In genomic region chr19:33177417-33177976, GRCh38 we compare ENCODE assay signal across 8 cellular contexts. TPM values are rescaled to one million over a fixed set of nuclear protein-coding genes. Genes with fewer than 3 reads are reported as not detected.
DNase-seq lines count a peak whose midpoint lies in the region; ATAC-seq, FAIRE-seq and TF ChIP-seq lines count a peak whose summit lies in the region.

No MANE protein-coding gene starts in this region.

- BruUV-seq in Calu3 (replicated peaks; lab: Mats Ljungman, UMichigan): no TSS peak

- H3K4me2 ChIP-seq in KMS-11 (peak overlapping the region; percentile 95), hepatocyte (peak overlapping the region; percentile 77), smooth muscle cell (peak overlapping the region; percentile 82)

- H3K27ac Mint-ChIP-seq in Calu3 (ENCODE audit: unreplicated experiment): peak overlapping the region; percentile 100
- peak overlapping the region; percentile 97 for H3K27ac Mint-ChIP-seq in activated T-helper 1 cell treated with anti-CD3 and anti-CD28 coated beads, Interleukin-12 subunit alpha, Interleukin-12 subunit beta, Interleukin-2, Interleukin-4 antibody, amounts not matched to agents 30 ng/mL and 10 ng/mL and 1 ng/mL, durations not matched to agents 14 hours and 24 hours and 36 hours

- 1% methylated on average over 26 of the region's 38 CpGs for WGBS in hepatocyte (ENCODE audit: low lambda C conversion rate, missing lambda C conversion rate)
- 3% methylated on average over 29 of the region's 38 CpGs for WGBS in smooth muscle cell (ENCODE audit: low lambda C conversion rate)

- H2AFZ ChIP-seq in KMS-11 (ENCODE audit: low read depth): peak overlapping the region; percentile 56; the same call in 1 of the 2 replicates
- peak overlapping the region; percentile 11 for H2AFZ ChIP-seq in hepatocyte
- H2AFZ ChIP-seq in smooth muscle cell (ENCODE audit: low read depth): peak overlapping the region; percentile 65

- no peaks in the 10 kb centered on the region for H3K27me3 ChIP-seq in KMS-11 (ENCODE audit: insufficient read depth, low read depth)
- no peaks in the 10 kb centered on the region for H3K27me3 ChIP-seq in hepatocyte
- H3K27me3 ChIP-seq in smooth muscle cell (ENCODE audit: low read depth): no peaks in the 10 kb centered on the region

- H3K9me3 ChIP-seq in hepatocyte (ENCODE audit: low read depth) (no peaks in the 10 kb centered on the region), smooth muscle cell (replicated peaks; ENCODE audit: low read depth) (no peaks in the 10 kb centered on the region)

- no peaks in the 10 kb centered on the region for H4K20me1 ChIP-seq in KMS-11 (ENCODE audit: insufficient read depth)
- H4K20me1 ChIP-seq in hepatocyte (ENCODE audit: insufficient read depth, poor library complexity, severe bottlenecking): no peaks in the 10 kb centered on the region
- no peaks in the 10 kb centered on the region for H4K20me1 ChIP-seq in smooth muscle cell (ENCODE audit: low read depth)

- intact Hi-C loops in Calu3 (cut with micrococcal nuclease; ENCODE audit: unreplicated experiment): no loop called here
- intact Hi-C loops in activated T-helper 1 cell treated with anti-CD3 and anti-CD28 coated beads, Interleukin-12 subunit alpha, Interleukin-12 subunit beta, Interleukin-2, Interleukin-4 antibody, amounts not matched to agents 30 ng/mL and 10 ng/mL and 1 ng/mL, durations not matched to agents 14 hours and 24 hours and 36 hours (cut with micrococcal nuclease): loop anchor here (1.0 to 10.0 kb wide), 12 partner anchors 17 to 1963 kb away; partner anchors contain the start of genes ANKRD27, CEBPG, FAAP24 and GPATCH1

- H3F3A ChIP-seq in smooth muscle cell (ENCODE audit: low read depth): peaks cover 15% of the 10 kb centered on the region

- DNase-seq in Calu3 (peak; percentile 72), hepatocyte (ENCODE audit: low spot score) (peak; percentile 86), smooth muscle cell (lab: John Stamatoyannopoulos, UW; ENCODE audit: unreplicated experiment) (peak; percentile 94), RCC 7860 (ENCODE audit: low spot score) (no peak), UCSD-AML1 (lab: John Stamatoyannopoulos, UW; ENCODE audit: unreplicated experiment) (no peak)
- no peak for DNase-seq in activated T-helper 1 cell treated with anti-CD3 and anti-CD28 coated beads, Interleukin-12 subunit alpha, Interleukin-12 subunit beta, Interleukin-2, Interleukin-4 antibody, amounts not matched to agents 30 ng/mL and 10 ng/mL and 1 ng/mL, durations not matched to agents 14 hours and 24 hours and 36 hours (ENCODE audit: low spot score)

- H3K36me3 Mint-ChIP-seq in Calu3 (ENCODE audit: insufficient read depth, unreplicated experiment): peaks cover 39% of the 10 kb centered on the region
- peaks cover 3% of the 10 kb centered on the region for H3K36me3 Mint-ChIP-seq in activated T-helper 1 cell treated with anti-CD3 and anti-CD28 coated beads, Interleukin-12 subunit alpha, Interleukin-12 subunit beta, Interleukin-2, Interleukin-4 antibody, amounts not matched to agents 30 ng/mL and 10 ng/mL and 1 ng/mL, durations not matched to agents 14 hours and 24 hours and 36 hours (ENCODE audit: low read depth)

- ATAC-seq in GM19324 (IDR thresholded peaks at IDR 0.05; ENCODE audit: low FRiP score, unreplicated experiment): peak; percentile 19

- H3K9me3 Mint-ChIP-seq in Calu3 (ENCODE audit: low read depth, unreplicated experiment): no peaks in the 10 kb centered on the region
- no peaks in the 10 kb centered on the region for H3K9me3 Mint-ChIP-seq in activated T-helper 1 cell treated with anti-CD3 and anti-CD28 coated beads, Interleukin-12 subunit alpha, Interleukin-12 subunit beta, Interleukin-2, Interleukin-4 antibody, amounts not matched to agents 30 ng/mL and 10 ng/mL and 1 ng/mL, durations not matched to agents 14 hours and 24 hours and 36 hours

- peaks cover 15% of the 10 kb centered on the region for H3K27me3 Mint-ChIP-seq in Calu3 (ENCODE audit: unreplicated experiment)
- H3K27me3 Mint-ChIP-seq in activated T-helper 1 cell treated with anti-CD3 and anti-CD28 coated beads, Interleukin-12 subunit alpha, Interleukin-12 subunit beta, Interleukin-2, Interleukin-4 antibody, amounts not matched to agents 30 ng/mL and 10 ng/mL and 1 ng/mL, durations not matched to agents 14 hours and 24 hours and 36 hours (ENCODE audit: insufficient read depth): peaks cover 9% of the 10 kb centered on the region

- peak overlapping the region; percentile 97 for H3K4me3 Mint-ChIP-seq in Calu3 (ENCODE audit: low read depth, unreplicated experiment)
- H3K4me3 Mint-ChIP-seq in activated T-helper 1 cell treated with anti-CD3 and anti-CD28 coated beads, Interleukin-12 subunit alpha, Interleukin-12 subunit beta, Interleukin-2, Interleukin-4 antibody, amounts not matched to agents 30 ng/mL and 10 ng/mL and 1 ng/mL, durations not matched to agents 14 hours and 24 hours and 36 hours: peak overlapping the region; percentile 97

- H3K36me3 ChIP-seq in KMS-11 (ENCODE audit: insufficient read depth): no peaks in the 10 kb centered on the region
- no peaks in the 10 kb centered on the region for H3K36me3 ChIP-seq in hepatocyte (replicated peaks; ENCODE audit: insufficient read depth, low read depth)
- H3K36me3 ChIP-seq in smooth muscle cell (ENCODE audit: low read depth): no peaks in the 10 kb centered on the region

- FAIRE-seq in RCC 7860 (lab: Jason Lieb, UNC): no peak

- peak overlapping the region; percentile 45 for H3K27ac ChIP-seq in KMS-11
- peak overlapping the region; percentile 41 for H3K27ac ChIP-seq in hepatocyte
- peak overlapping the region; percentile 65 for H3K27ac ChIP-seq in smooth muscle cell (ENCODE audit: low read depth)

- no peak overlapping the region for H3K4me3 ChIP-seq in KMS-11 (IDR thresholded peaks at IDR 0.05; ENCODE audit: insufficient read depth, low read depth, low read length)
- peak overlapping the region; percentile 21 for H3K4me3 ChIP-seq in hepatocyte
- peak overlapping the region; percentile 49 for H3K4me3 ChIP-seq in smooth muscle cell

- TF ChIP-seq CTCF in Calu3 (IDR thresholded peaks at IDR 0.05; ENCODE audit: unreplicated experiment): peak; percentile 34
- peak; percentile 39 for TF ChIP-seq CTCF in KMS-11 (conservative IDR thresholded peaks at IDR 0.05; ENCODE audit: low read depth, low read length)
- TF ChIP-seq CTCF in hepatocyte (IDR thresholded peaks at IDR 0.05; ENCODE audit: poor library complexity): peak; percentile 39
- peak; percentile 26 for TF ChIP-seq CTCF in smooth muscle cell (IDR thresholded peaks at IDR 0.05; ENCODE audit: borderline replicate concordance, insufficient read depth, poor library complexity, severe bottlenecking)

- H3K4me1 ChIP-seq in KMS-11 (ENCODE audit: low read depth, poor library complexity, severe bottlenecking) (peaks cover 12% of the 10 kb centered on the region), hepatocyte (ENCODE audit: insufficient read depth) (peaks cover 8% of the 10 kb centered on the region), smooth muscle cell (ENCODE audit: low read depth) (peaks cover 17% of the 10 kb centered on the region)

- no peaks in the 10 kb centered on the region for H3K79me2 ChIP-seq in KMS-11 (ENCODE audit: insufficient read depth, low read depth)
- peaks cover 14% of the 10 kb centered on the region for H3K79me2 ChIP-seq in hepatocyte
- H3K79me2 ChIP-seq in smooth muscle cell (ENCODE audit: low read depth): peaks cover 13% of the 10 kb centered on the region

- no peaks in the 10 kb centered on the region for H3K9me2 ChIP-seq in hepatocyte (replicated peaks; ENCODE audit: insufficient read depth)

- peak overlapping the region; percentile 34; the same call in 1 of the 2 replicates for H3K9ac ChIP-seq in KMS-11
- H3K9ac ChIP-seq in smooth muscle cell (ENCODE audit: low read depth): peak overlapping the region; percentile 17

- CTCF ChIA-PET in Calu3 (lab: Charles Lee): interaction anchor here (0.5 to 1.6 kb wide), 9 partner anchors 8 to 403 kb away, joined by 3 to 11 read pairs (median 3); no protein-coding TSS in a partner anchor

- peaks cover 32% of the 10 kb centered on the region for H3K4me1 Mint-ChIP-seq in Calu3 (ENCODE audit: low read depth, unreplicated experiment)
- H3K4me1 Mint-ChIP-seq in activated T-helper 1 cell treated with anti-CD3 and anti-CD28 coated beads, Interleukin-12 subunit alpha, Interleukin-12 subunit beta, Interleukin-2, Interleukin-4 antibody, amounts not matched to agents 30 ng/mL and 10 ng/mL and 1 ng/mL, durations not matched to agents 14 hours and 24 hours and 36 hours (ENCODE audit: low read depth): peaks cover 35% of the 10 kb centered on the region

RNA-seq across cellular contexts. Expression of gene LRP3, which starts 16.6 kb away (rescaled TPM):
- total RNA-seq in Calu3 (2022) (0.59 and 1.5 TPM in 2 replicates), hepatocyte (35.1 and 37.4 TPM in 2 replicates), smooth muscle cell (13.5 and 17.3 TPM in 2 replicates)
- 0.13 and 0.29 TPM in 2 replicates for total RNA-seq in activated T-helper 1 cell treated with anti-CD3 and anti-CD28 coated beads, Interleukin-12 subunit alpha, Interleukin-12 subunit beta, Interleukin-2, Interleukin-4 antibody, amounts not matched to agents 30 ng/mL and 10 ng/mL and 1 ng/mL, durations not matched to agents 14 hours and 24 hours and 36 hours
- polyA plus RNA-seq in hepatocyte (35.5 and 44.0 TPM in 2 replicates), smooth muscle cell (21.4 and 30.5 TPM in 2 replicates)

RNA-seq across cellular contexts. Expression of gene WDR88, which starts 45.6 kb away (rescaled TPM):
- 1.1 TPM in 1 of 2 replicates, not detected in the other for total RNA-seq in Calu3 (2022)
- not detected in 2 replicates for total RNA-seq in activated T-helper 1 cell treated with anti-CD3 and anti-CD28 coated beads, Interleukin-12 subunit alpha, Interleukin-12 subunit beta, Interleukin-2, Interleukin-4 antibody, amounts not matched to agents 30 ng/mL and 10 ng/mL and 1 ng/mL, durations not matched to agents 14 hours and 24 hours and 36 hours
- total RNA-seq in hepatocyte: not detected in 2 replicates
- polyA plus RNA-seq in hepatocyte: 0.11 and 0.61 TPM in 2 replicates
- total RNA-seq in smooth muscle cell: not detected in 2 replicates
- polyA plus RNA-seq in smooth muscle cell: 0.27 TPM in 1 of 2 replicates, not detected in the other

RNA-seq across cellular contexts. Expression of gene SLC7A10, which starts 48.2 kb away (rescaled TPM):
- total RNA-seq in Calu3 (2022) (not detected in 2 replicates), hepatocyte (4.5 and 5.5 TPM in 2 replicates), smooth muscle cell (not detected in 2 replicates)
- total RNA-seq in activated T-helper 1 cell treated with anti-CD3 and anti-CD28 coated beads, Interleukin-12 subunit alpha, Interleukin-12 subunit beta, Interleukin-2, Interleukin-4 antibody, amounts not matched to agents 30 ng/mL and 10 ng/mL and 1 ng/mL, durations not matched to agents 14 hours and 24 hours and 36 hours: not detected in 2 replicates
- polyA plus RNA-seq in hepatocyte (4.3 and 7.3 TPM in 2 replicates), smooth muscle cell (0.51 and 0.73 TPM in 2 replicates)

Comparison
In these comparisons a context has a peak if more than half of its experiments do, and no peak if none do; other contexts are left out.
1. DNase-seq: peak in Calu3 (single experiment), hepatocyte (single experiment) and smooth muscle cell (single experiment); none in activated T-helper 1 cell treated with anti-CD3 and anti-CD28 coated beads, Interleukin-12 subunit alpha, Interleukin-12 subunit beta, Interleukin-2, Interleukin-4 antibody, amounts not matched to agents 30 ng/mL and 10 ng/mL and 1 ng/mL, durations not matched to agents 14 hours and 24 hours and 36 hours (single experiment), RCC 7860 (single experiment) and UCSD-AML1 (single experiment).
2. H2AFZ ChIP-seq: peak in every context shown above with its lines; median percentile 65 in smooth muscle cell; 56 in KMS-11; 11 in hepatocyte.
3. Peak in every context shown above with its lines, with median percentiles within 50 percentile points of each other: CTCF ChIP-seq, H3K27ac ChIP-seq and H3K4me2 ChIP-seq.